2 cellular contexts compared by ENCODE assay signal in the genomic region with DNA sequence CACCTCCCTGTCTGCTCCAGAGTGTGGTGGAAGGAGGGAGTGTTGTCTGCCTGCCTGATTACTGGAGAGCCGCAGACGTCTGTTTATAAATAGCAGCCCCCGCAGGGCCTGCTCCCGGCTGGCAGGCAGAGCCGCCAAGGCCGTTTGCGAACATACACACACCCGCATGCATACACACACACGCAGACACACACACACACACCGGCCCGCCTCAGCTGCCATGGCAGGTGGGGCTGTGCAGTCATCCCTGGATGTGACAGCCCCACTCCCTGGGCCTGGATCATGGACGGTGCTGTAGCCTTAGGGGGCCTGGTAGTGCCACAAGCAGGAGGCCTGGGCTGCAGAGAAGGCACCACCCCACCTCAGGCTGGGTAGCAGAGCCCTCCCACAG.
TF ChIP-seq lines count a peak whose summit lies in the region.

No MANE protein-coding gene starts in this region.

TF ChIP-seq in SK-N-SH, 30 proteins besides CTCF, POLR2A, EP300 and RAD21:
- TF ChIP-seq, protein P1, sequence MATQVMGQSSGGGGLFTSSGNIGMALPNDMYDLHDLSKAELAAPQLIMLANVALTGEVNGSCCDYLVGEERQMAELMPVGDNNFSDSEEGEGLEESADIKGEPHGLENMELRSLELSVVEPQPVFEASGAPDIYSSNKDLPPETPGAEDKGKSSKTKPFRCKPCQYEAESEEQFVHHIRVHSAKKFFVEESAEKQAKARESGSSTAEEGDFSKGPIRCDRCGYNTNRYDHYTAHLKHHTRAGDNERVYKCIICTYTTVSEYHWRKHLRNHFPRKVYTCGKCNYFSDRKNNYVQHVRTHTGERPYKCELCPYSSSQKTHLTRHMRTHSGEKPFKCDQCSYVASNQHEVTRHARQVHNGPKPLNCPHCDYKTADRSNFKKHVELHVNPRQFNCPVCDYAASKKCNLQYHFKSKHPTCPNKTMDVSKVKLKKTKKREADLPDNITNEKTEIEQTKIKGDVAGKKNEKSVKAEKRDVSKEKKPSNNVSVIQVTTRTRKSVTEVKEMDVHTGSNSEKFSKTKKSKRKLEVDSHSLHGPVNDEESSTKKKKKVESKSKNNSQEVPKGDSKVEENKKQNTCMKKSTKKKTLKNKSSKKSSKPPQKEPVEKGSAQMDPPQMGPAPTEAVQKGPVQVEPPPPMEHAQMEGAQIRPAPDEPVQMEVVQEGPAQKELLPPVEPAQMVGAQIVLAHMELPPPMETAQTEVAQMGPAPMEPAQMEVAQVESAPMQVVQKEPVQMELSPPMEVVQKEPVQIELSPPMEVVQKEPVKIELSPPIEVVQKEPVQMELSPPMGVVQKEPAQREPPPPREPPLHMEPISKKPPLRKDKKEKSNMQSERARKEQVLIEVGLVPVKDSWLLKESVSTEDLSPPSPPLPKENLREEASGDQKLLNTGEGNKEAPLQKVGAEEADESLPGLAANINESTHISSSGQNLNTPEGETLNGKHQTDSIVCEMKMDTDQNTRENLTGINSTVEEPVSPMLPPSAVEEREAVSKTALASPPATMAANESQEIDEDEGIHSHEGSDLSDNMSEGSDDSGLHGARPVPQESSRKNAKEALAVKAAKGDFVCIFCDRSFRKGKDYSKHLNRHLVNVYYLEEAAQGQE (IDR thresholded peaks at IDR 0.05; ENCODE audit: low read depth, low read length): no peak
- TF ChIP-seq GABPA (IDR thresholded peaks at IDR 0.05; ENCODE audit: low read depth) (no peak), GATA2 (CRISPR knock-in tag; IDR thresholded peaks at IDR 0.05) (no peak), EZH2phosphoT487 (IDR thresholded peaks at IDR 0.05; ENCODE audit: borderline replicate concordance, low read depth) (no peak), SIN3A (IDR thresholded peaks at IDR 0.05; ENCODE audit: borderline replicate concordance, low read depth, low read length) (no peak)
- TF ChIP-seq, protein P2, sequence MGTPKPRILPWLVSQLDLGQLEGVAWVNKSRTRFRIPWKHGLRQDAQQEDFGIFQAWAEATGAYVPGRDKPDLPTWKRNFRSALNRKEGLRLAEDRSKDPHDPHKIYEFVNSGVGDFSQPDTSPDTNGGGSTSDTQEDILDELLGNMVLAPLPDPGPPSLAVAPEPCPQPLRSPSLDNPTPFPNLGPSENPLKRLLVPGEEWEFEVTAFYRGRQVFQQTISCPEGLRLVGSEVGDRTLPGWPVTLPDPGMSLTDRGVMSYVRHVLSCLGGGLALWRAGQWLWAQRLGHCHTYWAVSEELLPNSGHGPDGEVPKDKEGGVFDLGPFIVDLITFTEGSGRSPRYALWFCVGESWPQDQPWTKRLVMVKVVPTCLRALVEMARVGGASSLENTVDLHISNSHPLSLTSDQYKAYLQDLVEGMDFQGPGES (IDR thresholded peaks at IDR 0.05; ENCODE audit: low read depth, low read length): no peak
- TF ChIP-seq, protein P3, sequence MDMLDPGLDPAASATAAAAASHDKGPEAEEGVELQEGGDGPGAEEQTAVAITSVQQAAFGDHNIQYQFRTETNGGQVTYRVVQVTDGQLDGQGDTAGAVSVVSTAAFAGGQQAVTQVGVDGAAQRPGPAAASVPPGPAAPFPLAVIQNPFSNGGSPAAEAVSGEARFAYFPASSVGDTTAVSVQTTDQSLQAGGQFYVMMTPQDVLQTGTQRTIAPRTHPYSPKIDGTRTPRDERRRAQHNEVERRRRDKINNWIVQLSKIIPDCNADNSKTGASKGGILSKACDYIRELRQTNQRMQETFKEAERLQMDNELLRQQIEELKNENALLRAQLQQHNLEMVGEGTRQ (IDR thresholded peaks at IDR 0.05; ENCODE audit: borderline replicate concordance, low read depth, low read length): no peak
- TF ChIP-seq, protein P4, sequence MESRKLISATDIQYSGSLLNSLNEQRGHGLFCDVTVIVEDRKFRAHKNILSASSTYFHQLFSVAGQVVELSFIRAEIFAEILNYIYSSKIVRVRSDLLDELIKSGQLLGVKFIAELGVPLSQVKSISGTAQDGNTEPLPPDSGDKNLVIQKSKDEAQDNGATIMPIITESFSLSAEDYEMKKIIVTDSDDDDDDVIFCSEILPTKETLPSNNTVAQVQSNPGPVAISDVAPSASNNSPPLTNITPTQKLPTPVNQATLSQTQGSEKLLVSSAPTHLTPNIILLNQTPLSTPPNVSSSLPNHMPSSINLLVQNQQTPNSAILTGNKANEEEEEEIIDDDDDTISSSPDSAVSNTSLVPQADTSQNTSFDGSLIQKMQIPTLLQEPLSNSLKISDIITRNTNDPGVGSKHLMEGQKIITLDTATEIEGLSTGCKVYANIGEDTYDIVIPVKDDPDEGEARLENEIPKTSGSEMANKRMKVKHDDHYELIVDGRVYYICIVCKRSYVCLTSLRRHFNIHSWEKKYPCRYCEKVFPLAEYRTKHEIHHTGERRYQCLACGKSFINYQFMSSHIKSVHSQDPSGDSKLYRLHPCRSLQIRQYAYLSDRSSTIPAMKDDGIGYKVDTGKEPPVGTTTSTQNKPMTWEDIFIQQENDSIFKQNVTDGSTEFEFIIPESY (IDR thresholded peaks at IDR 0.05; ENCODE audit: borderline replicate concordance, low read depth): no peak
TF ChIP-seq in SK-N-SH: peak in this region for 0.

TF ChIP-seq in SK-N-SH treated with all-trans-retinoic acid at 6 μM for 48 hours, 23 proteins besides CTCF, POLR2A, EP300 and RAD21:
- no peak for TF ChIP-seq TOX (CRISPR knock-in tag; IDR thresholded peaks at IDR 0.05; ENCODE audit: borderline replicate concordance)
- no peak for TF ChIP-seq TCF4 (CRISPR knock-in tag; IDR thresholded peaks at IDR 0.05; ENCODE audit: borderline replicate concordance)
- TF ChIP-seq ISL1 (CRISPR knock-in tag; IDR thresholded peaks at IDR 0.05): no peak
- no peak for TF ChIP-seq ZNF565 (CRISPR knock-in tag; conservative IDR thresholded peaks at IDR 0.05; ENCODE audit: low read depth)
- TF ChIP-seq, protein P5, sequence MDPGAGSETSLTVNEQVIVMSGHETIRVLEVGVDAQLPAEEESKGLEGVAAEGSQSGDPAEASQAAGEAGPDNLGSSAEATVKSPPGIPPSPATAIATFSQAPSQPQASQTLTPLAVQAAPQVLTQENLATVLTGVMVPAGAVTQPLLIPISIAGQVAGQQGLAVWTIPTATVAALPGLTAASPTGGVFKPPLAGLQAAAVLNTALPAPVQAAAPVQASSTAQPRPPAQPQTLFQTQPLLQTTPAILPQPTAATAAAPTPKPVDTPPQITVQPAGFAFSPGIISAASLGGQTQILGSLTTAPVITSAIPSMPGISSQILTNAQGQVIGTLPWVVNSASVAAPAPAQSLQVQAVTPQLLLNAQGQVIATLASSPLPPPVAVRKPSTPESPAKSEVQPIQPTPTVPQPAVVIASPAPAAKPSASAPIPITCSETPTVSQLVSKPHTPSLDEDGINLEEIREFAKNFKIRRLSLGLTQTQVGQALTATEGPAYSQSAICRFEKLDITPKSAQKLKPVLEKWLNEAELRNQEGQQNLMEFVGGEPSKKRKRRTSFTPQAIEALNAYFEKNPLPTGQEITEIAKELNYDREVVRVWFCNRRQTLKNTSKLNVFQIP (CRISPR knock-in tag; IDR thresholded peaks at IDR 0.05; ENCODE audit: borderline replicate concordance, low read depth): no peak
- TF ChIP-seq BACH2 (CRISPR knock-in tag; IDR thresholded peaks at IDR 0.05; ENCODE audit: borderline replicate concordance): no peak
- no peak for TF ChIP-seq CSDC2 (CRISPR knock-in tag; IDR thresholded peaks at IDR 0.05)
- TF ChIP-seq OSR1 (CRISPR knock-in tag; IDR thresholded peaks at IDR 0.05): no peak
- TF ChIP-seq, protein P6, sequence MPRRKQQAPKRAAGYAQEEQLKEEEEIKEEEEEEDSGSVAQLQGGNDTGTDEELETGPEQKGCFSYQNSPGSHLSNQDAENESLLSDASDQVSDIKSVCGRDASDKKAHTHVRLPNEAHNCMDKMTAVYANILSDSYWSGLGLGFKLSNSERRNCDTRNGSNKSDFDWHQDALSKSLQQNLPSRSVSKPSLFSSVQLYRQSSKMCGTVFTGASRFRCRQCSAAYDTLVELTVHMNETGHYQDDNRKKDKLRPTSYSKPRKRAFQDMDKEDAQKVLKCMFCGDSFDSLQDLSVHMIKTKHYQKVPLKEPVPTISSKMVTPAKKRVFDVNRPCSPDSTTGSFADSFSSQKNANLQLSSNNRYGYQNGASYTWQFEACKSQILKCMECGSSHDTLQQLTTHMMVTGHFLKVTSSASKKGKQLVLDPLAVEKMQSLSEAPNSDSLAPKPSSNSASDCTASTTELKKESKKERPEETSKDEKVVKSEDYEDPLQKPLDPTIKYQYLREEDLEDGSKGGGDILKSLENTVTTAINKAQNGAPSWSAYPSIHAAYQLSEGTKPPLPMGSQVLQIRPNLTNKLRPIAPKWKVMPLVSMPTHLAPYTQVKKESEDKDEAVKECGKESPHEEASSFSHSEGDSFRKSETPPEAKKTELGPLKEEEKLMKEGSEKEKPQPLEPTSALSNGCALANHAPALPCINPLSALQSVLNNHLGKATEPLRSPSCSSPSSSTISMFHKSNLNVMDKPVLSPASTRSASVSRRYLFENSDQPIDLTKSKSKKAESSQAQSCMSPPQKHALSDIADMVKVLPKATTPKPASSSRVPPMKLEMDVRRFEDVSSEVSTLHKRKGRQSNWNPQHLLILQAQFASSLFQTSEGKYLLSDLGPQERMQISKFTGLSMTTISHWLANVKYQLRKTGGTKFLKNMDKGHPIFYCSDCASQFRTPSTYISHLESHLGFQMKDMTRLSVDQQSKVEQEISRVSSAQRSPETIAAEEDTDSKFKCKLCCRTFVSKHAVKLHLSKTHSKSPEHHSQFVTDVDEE (CRISPR knock-in tag; IDR thresholded peaks at IDR 0.05): no peak
- no peak for TF ChIP-seq ZC3H10 (CRISPR knock-in tag; IDR thresholded peaks at IDR 0.05)
- TF ChIP-seq RARB (CRISPR knock-in tag; IDR thresholded peaks at IDR 0.05): no peak
